8 cellular contexts compared by ENCODE assay signal in the genomic region with DNA sequence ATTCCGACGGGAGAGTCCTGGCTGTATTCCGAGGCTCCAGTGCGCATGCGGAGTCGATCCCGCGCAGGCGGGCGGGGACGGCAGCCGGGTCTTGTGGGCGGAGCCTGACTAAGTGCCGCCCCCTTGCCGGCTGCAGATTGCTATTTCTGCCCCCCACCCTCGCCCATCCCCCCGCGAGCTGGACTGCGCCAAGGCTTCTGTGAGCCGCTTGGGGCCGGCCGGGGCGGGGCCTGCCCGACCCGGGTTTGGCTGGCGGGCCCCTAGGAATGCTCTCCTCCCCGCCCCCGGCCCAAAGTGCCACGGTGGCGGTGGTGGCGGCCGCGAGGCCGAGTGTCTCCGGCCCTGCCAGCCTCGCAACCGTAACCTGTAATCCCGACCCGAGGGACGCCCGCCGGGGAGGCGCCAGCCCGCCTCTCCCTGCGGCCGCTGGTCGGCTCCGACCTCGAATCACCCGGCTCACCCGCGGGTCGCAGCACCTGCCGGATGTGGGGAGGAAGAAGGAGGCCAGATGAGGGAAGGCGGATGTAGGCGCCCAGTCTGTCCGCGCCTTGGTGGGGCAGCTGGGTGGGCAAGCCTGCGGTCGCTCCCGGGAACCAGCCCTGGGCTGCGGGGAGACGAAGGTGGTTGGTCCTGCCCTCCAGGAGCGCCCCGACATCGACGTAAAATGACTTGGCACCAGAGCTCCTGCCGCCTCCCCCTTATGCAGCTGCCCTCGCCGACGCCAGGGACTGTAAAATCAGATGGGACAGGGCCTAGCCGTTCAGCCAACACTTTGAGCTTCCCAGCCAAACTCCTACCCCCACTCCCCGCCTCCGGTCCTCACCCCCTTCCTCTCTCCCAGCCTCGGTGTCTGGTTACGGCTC. TPM values are rescaled to one million over a fixed set of nuclear protein-coding genes. Genes with fewer than 3 reads are reported as not detected.
DNase-seq lines count a peak whose midpoint lies in the region; ATAC-seq and TF ChIP-seq lines count a peak whose summit lies in the region.

No MANE protein-coding gene starts in this region.

- H3K36me3 ChIP-seq in esophagus muscularis mucosa = no peaks in the 10 kb centered on the region

- 4% methylated on average over 16 of the region's 76 CpGs for whole genome bisulfite sequencing in esophagus muscularis mucosa

- no peak for TF ChIP-seq POLR2A in esophagus muscularis mucosa (IDR thresholded peaks at IDR 0.05; ENCODE audit: low read depth)

- intact Hi-C loops in esophagus muscularis mucosa (cut with DNase I) = loop anchor here (2.0 kb wide), 1 partner anchor 80 kb away; no protein-coding TSS in a partner anchor

- TF ChIP-seq CTCF in HL-60 (IDR thresholded peaks at IDR 0.05; ENCODE audit: insufficient read depth, low read length) (no peak), esophagus muscularis mucosa (IDR thresholded peaks at IDR 0.05) (peak in 1 of 3 experiments; percentile 3)

- H3K9me3 ChIP-seq in esophagus muscularis mucosa = no peaks in the 10 kb centered on the region

- no peak for TF ChIP-seq EP300 in esophagus muscularis mucosa (IDR thresholded peaks at IDR 0.05)

- H3K27me3 Mint-ChIP-seq in naive B cell = peaks cover 11 to 27% (median 19%) of the 10 kb centered on the region in 3 donors

- peak overlapping the region; percentile 100 for H3K27ac ChIP-seq in HL-60 (replicated peaks)
- peak overlapping the region; percentile 91 to 97 (median 94) for H3K27ac ChIP-seq in esophagus muscularis mucosa (replicated peaks in 1 of 4)

- H3K4me3 Mint-ChIP-seq in naive B cell = peak overlapping the region; percentile 91 to 99 (median 96)

- no peaks in the 10 kb centered on the region for H3K36me3 Mint-ChIP-seq in naive B cell

- no peaks in the 10 kb centered on the region for H3K27me3 ChIP-seq in HL-60 (ENCODE audit: insufficient read depth, poor library complexity, severe bottlenecking)
- peaks cover 0 to 42% (median 23%) of the 10 kb centered on the region in 4 donors for H3K27me3 ChIP-seq in esophagus muscularis mucosa

- peak overlapping the region; percentile 88 to 98 (median 92) for H3K27ac Mint-ChIP-seq in naive B cell

- H3K4me1 ChIP-seq in esophagus muscularis mucosa = peaks cover 36 to 58% (median 50%) of the 10 kb centered on the region in 4 donors

- H3K9me3 Mint-ChIP-seq in naive B cell = no peaks in the 10 kb centered on the region

- H3K4me3 ChIP-seq in HL-60 (replicated peaks; ENCODE audit: insufficient read depth, low read length) = peak overlapping the region; percentile 87
- H3K4me3 ChIP-seq in esophagus muscularis mucosa = peak overlapping the region; percentile 69 to 82 (median 80)

- DNase-seq in D341Med (ENCODE audit: low spot score) (peak; percentile 95), HL-60 (ENCODE audit: low read depth in 1 of 2, low spot score in 1 of 2) (peak; percentile 83 to 92), NOMO-1 (lab: John Stamatoyannopoulos, UW; ENCODE audit: unreplicated experiment in 2 of 2) (peak; percentile 93 to 94), activated T-cell treated with anti-CD3 and anti-CD28 coated beads for 4 hours (peak; percentile 87), esophagus muscularis mucosa (ENCODE audit: extremely low spot score) (no peak), naive B cell (peak; percentile 63)
- DNase-seq in stimulated activated naive CD4-positive, alpha-beta T cell treated with Interleukin-2 at 50 U/mL for 16 hours (lab: John Stamatoyannopoulos, UW) = peak; percentile 87

- peaks cover 36 to 45% (median 40%) of the 10 kb centered on the region in 3 donors for H3K4me1 Mint-ChIP-seq in naive B cell

- ATAC-seq in GM19463 (IDR thresholded peaks at IDR 0.05; ENCODE audit: unreplicated experiment) (peak; percentile 65), naive B cell (ENCODE audit: low read depth in 2 of 2) (peak; percentile 58 to 68)

RNA-seq across cellular contexts. Expression of a gene that starts 0.6 kb away (rescaled TPM):
- total RNA-seq in esophagus muscularis mucosa = 1 to 10 TPM; 1.0 to 4.0 (median 2.6) TPM
- polyA plus RNA-seq in naive B cell (ENCODE audit: low read depth in 6 of 6) = not detected

RNA-seq across cellular contexts. Expression of a gene that starts 30.1 kb away (rescaled TPM):
- total RNA-seq in esophagus muscularis mucosa = 10 to 100 TPM; 40.9 to 95.5 (median 76.1) TPM
- polyA plus RNA-seq in naive B cell (ENCODE audit: low read depth in 6 of 6) = 1 to 10 TPM; 3.5 to 6.4 (median 4.8) TPM

RNA-seq across cellular contexts. Expression of a gene that starts 30.3 kb away (rescaled TPM):
- total RNA-seq in esophagus muscularis mucosa = under 1 TPM; under 0.01 to 0.75 (median 0.39) TPM
- under 1 TPM in 2 of 6 donors, not detected in 4; 0.23 to 0.87 TPM for polyA plus RNA-seq in naive B cell (ENCODE audit: low read depth in 6 of 6)
